Comparison of ENCODE assay signal across 24 cellular contexts in genomic region chr9:116644099-116644688, GRCh38. TPM values are rescaled to one million over a fixed set of nuclear protein-coding genes. Genes with fewer than 3 reads are reported as not detected.
DNase-seq lines count a peak whose midpoint lies in the region; ATAC-seq and TF ChIP-seq lines count a peak whose summit lies in the region.
"Had no signal": no experiment of that assay in that cellular context is flagged by ENCODE, and none has a peak within 500 bp of the region (broad histone marks: within the 10 kb centered on the region; RNA-seq: fewer than 3 reads in every experiment).

No MANE protein-coding gene starts in this region.

- H3K9me3 ChIP-seq in breast epithelium (no peaks in the 10 kb centered on the region), mammary epithelial cell (replicated peaks; ENCODE audit: insufficient read depth, low read length) (no peaks in the 10 kb centered on the region)
- H3K9me3 ChIP-seq: pancreas had no signal

- intact Hi-C loops in breast epithelium (cut with DNase I; ENCODE audit: low total_unique reads), result no loop called here
- intact Hi-C loops in mammary epithelial cell (cut with micrococcal nuclease), result loop anchor here (5.0 kb wide), 1 partner anchor 762 kb away; no protein-coding TSS in a partner anchor

- no peaks in the 10 kb centered on the region for H4K20me1 ChIP-seq in mammary epithelial cell (ENCODE audit: insufficient read depth, low read length)

- in situ Hi-C loops in mammary epithelial cell (cut with MboI; ENCODE audit: low sequenced_read_pairs in 2 of 2), result loop anchor here in 1 of 2 donors (10.0 to 25.0 kb wide), 2 partner anchors 59 to 757 kb away; no protein-coding TSS in a partner anchor

- H3K27ac ChIP-seq in breast epithelium (peak overlapping the region; percentile 26 to 52), mammary epithelial cell (ENCODE audit: insufficient read depth, low read depth, low read length) (no peak overlapping the region)
- H3K27ac ChIP-seq: 22Rv1, epithelial cell of prostate, hepatocyte, pancreas had no signal

- no peak overlapping the region for H3K4me2 ChIP-seq in mammary epithelial cell (ENCODE audit: insufficient read depth, low read depth, low read length)
- H3K4me2 ChIP-seq: hepatocyte had no signal

- no peaks in the 10 kb centered on the region for H3K27me3 ChIP-seq in breast epithelium
- peaks cover 4% of the 10 kb centered on the region for H3K27me3 ChIP-seq in mammary epithelial cell (ENCODE audit: insufficient read depth, low read length)
- H3K27me3 ChIP-seq: hepatocyte, pancreas had no signal

- TF ChIP-seq CTCF in breast epithelium (IDR thresholded peaks at IDR 0.05), result no peak
- no peak for TF ChIP-seq CTCF in mammary epithelial cell (conservative IDR thresholded peaks at IDR 0.05 in 1 of 2, IDR thresholded peaks at IDR 0.05 in 1 of 2; ENCODE audit: extremely low read depth in 1 of 2, insufficient read depth in 1 of 2, low read depth in 1 of 2, low read length in 2 of 2)

- CTCF ChIA-PET in mammary epithelial cell (lab: Charles Lee; ENCODE audit: low non-redundant PET), result no interaction called here

- H3K9ac ChIP-seq in mammary epithelial cell (ENCODE audit: insufficient read depth, low read length), result no peak overlapping the region

- no peaks in the 10 kb centered on the region for H3K36me3 ChIP-seq in breast epithelium
- no peaks in the 10 kb centered on the region for H3K36me3 ChIP-seq in mammary epithelial cell (ENCODE audit: insufficient read depth, low read length)
- H3K36me3 ChIP-seq: pancreas had no signal

- no peak overlapping the region for H2AFZ ChIP-seq in mammary epithelial cell (ENCODE audit: low read depth, low read length)
- H2AFZ ChIP-seq: hepatocyte had no signal

- H3K4me1 ChIP-seq in breast epithelium (peaks cover 0 to 4% of the 10 kb centered on the region in 2 donors), mammary epithelial cell (ENCODE audit: insufficient read depth, low read length) (no peaks in the 10 kb centered on the region)
- H3K4me1 ChIP-seq: pancreas had no signal

- TF ChIP-seq POLR2A in breast epithelium (IDR thresholded peaks at IDR 0.05), result no peak

- DNase-seq in breast epithelium (ENCODE audit: low spot score in 2 of 2) (no peak), mammary epithelial cell (no peak), astrocyte of the hippocampus (ENCODE audit: low read depth, low spot score) (peak; percentile 71), foreskin melanocyte (peak; percentile 79), RPMI8226 (no peak), SK-N-DZ (ENCODE audit: low spot score) (no peak)
- DNase-seq in activated T-cell treated with anti-CD3 and anti-CD28 coated beads, Interleukin-2, amount 50 U/mL, for 1 hour, result no peak
- DNase-seq: activated CD4-positive, alpha-beta memory T cell treated with anti-CD3 and anti-CD28 coated beads for 36 hours; activated naive CD4-positive, alpha-beta T cell treated with anti-CD3 and anti-CD28 coated beads, Interleukin-2, amount 10 ng/mL, durations not matched to agents 7 days and 5 days; dermis blood vessel endothelial cell; DMS53; H7; islet precursor cell; naive B cell; NCI-H2081 treated with DMSO at 0.1 percent for 48 hours; NCI-H524; pancreas; SHP77; stimulated activated CD4-positive, alpha-beta T cell treated with anti-CD3 and anti-CD28 coated beads, Interleukin-4, amount 100 ng/mL, for 1 hour; T-helper 17 cell had no signal

- BruUV-seq in mammary epithelial cell (replicated peaks; lab: Mats Ljungman, UMichigan), result no TSS peak

- dilution Hi-C loops in mammary epithelial cell (cut with HindIII; ENCODE audit: low sequenced_read_pairs), result loop anchor here (5.0 kb wide), 1 partner anchor 62 kb away; no protein-coding TSS in a partner anchor

- H3K79me2 ChIP-seq in mammary epithelial cell (ENCODE audit: insufficient read depth, low read length), result no peaks in the 10 kb centered on the region
- H3K79me2 ChIP-seq: hepatocyte had no signal

- WGBS in mammary epithelial cell (ENCODE audit: low coverage, missing lambda C conversion rate), result 46% methylated on average over 2 of the region's 2 CpGs

- H3K4me3 ChIP-seq in breast epithelium, result no peak overlapping the region
- no peak overlapping the region for H3K4me3 ChIP-seq in mammary epithelial cell (replicated peaks in 1 of 3; ENCODE audit: insufficient read depth in 1 of 3, low read depth in 2 of 3, low read length in 3 of 3)
- H3K4me3 ChIP-seq: hepatocyte, pancreas had no signal

- ATAC-seq in HG02759 (IDR thresholded peaks at IDR 0.05; ENCODE audit: unreplicated experiment), result no peak
- ATAC-seq: T-helper 17 cell had no signal

RNA-seq across cellular contexts. Expression of gene TRIM32, which starts 42.9 kb away (rescaled TPM):
- total RNA-seq in breast epithelium, result 10 to 100 TPM; 18.7 to 20.2 (median 19.0) TPM
- 10 to 100 TPM; 28.1 to 35.7 TPM for total RNA-seq in mammary epithelial cell
- polyA plus RNA-seq in mammary epithelial cell, result 18.6 TPM
- polyA minus RNA-seq in mammary epithelial cell, result 41.2 TPM
- 10.0 TPM in 2 replicates for polyA plus RNA-seq in SK-N-DZ (2014; cell fraction: cytosol; rRNA removed)
- polyA plus RNA-seq in SK-N-DZ (2014; cell fraction: nucleus; rRNA removed), result 5.4 and 6.7 TPM in 2 replicates

Comparison
In these comparisons a context has a peak if more than half of its experiments do, and no peak if none do; other contexts are left out.
1. DNase-seq: peak in astrocyte of the hippocampus (single experiment) and foreskin melanocyte (single experiment); none in breast epithelium (0 of 2), mammary epithelial cell (single experiment), activated T-cell treated with anti-CD3 and anti-CD28 coated beads, Interleukin-2, amount 50 U/mL, for 1 hour (single experiment), RPMI8226 (single experiment) and SK-N-DZ (single experiment).